Comparison of ENCODE assay signal across 9 cellular contexts in genomic region chr20:1269850-1270249, GRCh38. TPM values are rescaled to one million over a fixed set of nuclear protein-coding genes. Genes with fewer than 3 reads are reported as not detected.
"Had no signal": no experiment of that assay in that cellular context is flagged by ENCODE, and none has a peak within 500 bp of the region (broad histone marks: within the 10 kb centered on the region; RNA-seq: fewer than 3 reads in every experiment).

No MANE protein-coding gene starts in this region.

- H3K9me3 Mint-ChIP-seq: HFFc6 had no signal

- H3K4me1 ChIP-seq: HAP-1 had no signal

- H3K9me3 ChIP-seq: HAP-1 had no signal

- DNase-seq: GM23248, GOT3, H7, HFFc6, IMR-90 had no signal

- H3K27ac Mint-ChIP-seq: HFFc6 had no signal

- ATAC-seq: HCT116, K562 had no signal

- H3K4me3 ChIP-seq: GM23248, HAP-1, K562 had no signal

- H3K4me3 Mint-ChIP-seq: HFFc6 had no signal

- H3K27ac ChIP-seq: GM23248 had no signal

- H3K36me3 ChIP-seq: HAP-1 had no signal

RNA-seq across cellular contexts. Expression of gene RAD21L1, which starts 44.0 kb away (rescaled TPM):
- total RNA-seq: GM23248, H7, HT-29, IMR-90 had no signal
